In the genomic region with DNA sequence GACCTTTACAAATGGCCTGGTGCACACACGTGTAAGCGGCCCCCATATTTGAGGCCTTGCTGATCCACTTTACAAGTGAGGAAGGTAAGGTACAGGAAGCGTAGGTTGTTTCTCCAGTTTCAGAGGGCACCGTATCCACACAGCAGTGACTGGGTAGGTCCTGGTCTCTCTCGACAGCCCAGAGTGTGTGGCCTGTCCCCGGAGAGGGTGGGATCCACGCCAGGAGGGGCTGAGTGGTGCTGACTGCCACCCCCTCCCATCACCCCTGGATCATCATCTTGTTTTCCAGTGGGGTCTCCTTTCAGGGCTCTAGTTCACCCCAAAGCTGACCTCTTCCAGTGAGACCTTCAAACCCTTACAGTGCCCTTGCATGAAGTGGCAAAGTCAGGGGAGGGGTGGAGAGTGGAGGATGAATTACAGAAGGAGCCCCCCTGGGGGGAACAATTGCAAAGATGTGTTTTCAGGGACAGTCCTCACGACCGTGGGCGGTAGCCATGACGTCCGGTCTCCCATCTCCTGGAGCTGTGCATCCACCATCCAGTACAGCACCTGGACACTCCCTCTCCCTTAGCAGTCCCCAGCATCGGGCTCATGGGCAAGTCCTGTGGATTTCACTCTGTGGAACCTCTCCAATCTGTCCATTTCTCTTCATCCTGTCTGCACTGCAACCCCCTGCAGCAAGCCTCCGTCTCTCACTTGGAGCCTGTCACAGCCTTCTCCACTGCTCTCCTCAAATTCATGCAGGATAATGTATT, we compare ENCODE assay signal across 1 cellular context.
TF ChIP-seq lines count a peak whose summit lies in the region.

No MANE protein-coding gene starts in this region.

TF ChIP-seq in HEK293, 187 proteins besides CTCF, POLR2A, EP300 and RAD21 (continued from another document):
- TF ChIP-seq, protein P1, sequence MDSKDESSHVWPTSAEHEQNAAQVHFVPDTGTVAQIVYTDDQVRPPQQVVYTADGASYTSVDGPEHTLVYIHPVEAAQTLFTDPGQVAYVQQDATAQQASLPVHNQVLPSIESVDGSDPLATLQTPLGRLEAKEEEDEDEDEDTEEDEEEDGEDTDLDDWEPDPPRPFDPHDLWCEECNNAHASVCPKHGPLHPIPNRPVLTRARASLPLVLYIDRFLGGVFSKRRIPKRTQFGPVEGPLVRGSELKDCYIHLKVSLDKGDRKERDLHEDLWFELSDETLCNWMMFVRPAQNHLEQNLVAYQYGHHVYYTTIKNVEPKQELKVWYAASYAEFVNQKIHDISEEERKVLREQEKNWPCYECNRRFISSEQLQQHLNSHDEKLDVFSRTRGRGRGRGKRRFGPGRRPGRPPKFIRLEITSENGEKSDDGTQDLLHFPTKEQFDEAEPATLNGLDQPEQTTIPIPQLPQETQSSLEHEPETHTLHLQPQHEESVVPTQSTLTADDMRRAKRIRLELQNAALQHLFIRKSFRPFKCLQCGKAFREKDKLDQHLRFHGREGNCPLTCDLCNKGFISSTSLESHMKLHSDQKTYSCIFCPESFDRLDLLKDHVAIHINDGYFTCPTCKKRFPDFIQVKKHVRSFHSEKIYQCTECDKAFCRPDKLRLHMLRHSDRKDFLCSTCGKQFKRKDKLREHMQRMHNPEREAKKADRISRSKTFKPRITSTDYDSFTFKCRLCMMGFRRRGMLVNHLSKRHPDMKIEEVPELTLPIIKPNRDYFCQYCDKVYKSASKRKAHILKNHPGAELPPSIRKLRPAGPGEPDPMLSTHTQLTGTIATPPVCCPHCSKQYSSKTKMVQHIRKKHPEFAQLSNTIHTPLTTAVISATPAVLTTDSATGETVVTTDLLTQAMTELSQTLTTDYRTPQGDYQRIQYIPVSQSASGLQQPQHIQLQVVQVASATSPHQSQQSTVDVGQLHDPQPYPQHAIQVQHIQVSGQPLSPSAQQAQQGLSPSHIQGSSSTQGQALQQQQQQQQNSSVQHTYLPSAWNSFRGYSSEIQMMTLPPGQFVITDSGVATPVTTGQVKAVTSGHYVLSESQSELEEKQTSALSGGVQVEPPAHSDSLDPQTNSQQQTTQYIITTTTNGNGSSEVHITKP (tag by site-specific recombination; IDR thresholded peaks at IDR 0.05): peak; percentile 44
- no peak for TF ChIP-seq ZFP3 (tag by site-specific recombination; IDR thresholded peaks at IDR 0.05; ENCODE audit: low read depth)
TF ChIP-seq in HEK293: peak in this region for 1.
